Comparison of ENCODE assay signal across 14 cellular contexts in genomic region chr7:74344786-74345185, GRCh38. TPM values are rescaled to one million over a fixed set of nuclear protein-coding genes. Genes with fewer than 3 reads are reported as not detected.
DNase-seq lines count a peak whose midpoint lies in the region; ATAC-seq and TF ChIP-seq lines count a peak whose summit lies in the region.
"Had no signal": no experiment of that assay in that cellular context is flagged by ENCODE, and none has a peak within 500 bp of the region (broad histone marks: within the 10 kb centered on the region; RNA-seq: fewer than 3 reads in every experiment).

No MANE protein-coding gene starts in this region.

- no peak overlapping the region for H3K56ac ChIP-seq in IMR-90 (ENCODE audit: extremely low read depth, insufficient read depth, low read length)

- H3K4me1 Mint-ChIP-seq in nephron progenitor cell: no peaks in the 10 kb centered on the region
- H3K4me1 Mint-ChIP-seq: CD4-positive, alpha-beta memory T cell; H9 had no signal

- H2BK15ac ChIP-seq in IMR-90 (ENCODE audit: low read depth, low read length): no peak overlapping the region; the same call in 2 of the 3 replicates

- no peak overlapping the region for H2AFZ ChIP-seq in IMR-90 (replicated peaks; ENCODE audit: low read length, poor library complexity)

- no peak overlapping the region for H3K14ac ChIP-seq in IMR-90 (replicated peaks; ENCODE audit: low read depth, low read length)

- dilution Hi-C loops in IMR-90 (cut with HindIII; ENCODE audit: low sequenced_read_pairs, unreplicated experiment): no loop called here

- no peak overlapping the region for H3K4me2 ChIP-seq in IMR-90 (ENCODE audit: low read depth, low read length)

- peak overlapping the region; percentile 39; the same call in 1 of the 2 replicates for H2AK5ac ChIP-seq in IMR-90 (ENCODE audit: low read depth, low read length)

- H2BK20ac ChIP-seq in IMR-90 (ENCODE audit: low read depth, low read length): no peak overlapping the region

- no peaks in the 10 kb centered on the region for H3K9me3 Mint-ChIP-seq in nephron progenitor cell
- H3K9me3 Mint-ChIP-seq: CD4-positive, alpha-beta memory T cell; H9 had no signal

- peaks cover 16% of the 10 kb centered on the region for H3K9me1 ChIP-seq in IMR-90 (ENCODE audit: insufficient read depth, low read length)

- H3K4me3 Mint-ChIP-seq in nephron progenitor cell: no peak overlapping the region
- H3K4me3 Mint-ChIP-seq: CD4-positive, alpha-beta memory T cell; H9 had no signal

- in situ Hi-C loops in IMR-90 (cut with MboI; ENCODE audit: low sequenced_read_pairs) (no loop called here), GM13977 (cut with MboI; ENCODE audit: low pct_unique_long_range_greater_than_20kb, low sequenced_read_pairs, unreplicated experiment) (no loop called here)

- intact Hi-C loops in IMR-90 (cut with micrococcal nuclease) (loop anchor here (1.0 kb wide), 1 partner anchor 14 kb away; no protein-coding TSS in a partner anchor), Right ventricle myocardium superior (cut with DNase I) (no loop called here)

- H3K27me3 ChIP-seq in IMR-90 (ENCODE audit: control insufficient read depth, insufficient read depth, low read length) (no peaks in the 10 kb centered on the region), SJCRH30 (no peaks in the 10 kb centered on the region), gastroesophageal sphincter (no peaks in the 10 kb centered on the region)
- H3K27me3 ChIP-seq: BE2C had no signal

- TF ChIP-seq RAD21 in IMR-90 (IDR thresholded peaks at IDR 0.05; ENCODE audit: low read length): no peak

- POLR2A ChIA-PET in IMR-90 (lab: Charles Lee; ENCODE audit: unreplicated experiment): no interaction called here

- H2BK5ac ChIP-seq in IMR-90 (ENCODE audit: low read depth, low read length, poor library complexity, severe bottlenecking): no peak overlapping the region

- H3K36me3 ChIP-seq in IMR-90 (ENCODE audit: control insufficient read depth, insufficient read depth, low read length): peaks cover 41% of the 10 kb centered on the region
- peaks cover 10% of the 10 kb centered on the region for H3K36me3 ChIP-seq in SJCRH30
- H3K36me3 ChIP-seq in gastroesophageal sphincter: peaks cover 0 to 30% of the 10 kb centered on the region in 2 donors

- no peaks in the 10 kb centered on the region for H3K27me3 Mint-ChIP-seq in nephron progenitor cell (ENCODE audit: low read depth, poor library complexity)
- H3K27me3 Mint-ChIP-seq: CD4-positive, alpha-beta memory T cell had no signal

- TF ChIP-seq CTCF in IMR-90 (conservative IDR thresholded peaks at IDR 0.05; ENCODE audit: low read depth, low read length) (no peak), nephron progenitor cell (IDR thresholded peaks at IDR 0.05) (no peak), GM13977 (IDR thresholded peaks at IDR 0.05; ENCODE audit: extremely low read depth, insufficient read depth, missing control alignments) (no peak), gastroesophageal sphincter (IDR thresholded peaks at IDR 0.05) (no peak)

- peak overlapping the region; percentile 44 for H3K27ac Mint-ChIP-seq in nephron progenitor cell
- H3K27ac Mint-ChIP-seq: CD4-positive, alpha-beta memory T cell had no signal

- no peak overlapping the region for H4K8ac ChIP-seq in IMR-90 (ENCODE audit: low read depth in 2 of 2, low read length in 2 of 2)

- H3K9ac ChIP-seq in IMR-90 (ENCODE audit: low read depth, low read length): no peak overlapping the region

- no CpG with 5 or more reads among the region's 2 CpGs for WGBS in IMR-90 (ENCODE audit: extremely low coverage in 2 of 2, insufficient read length in 1 of 2), 2 experiments
- 100% methylated on average over 1 of the region's 2 CpGs for WGBS in gastroesophageal sphincter (ENCODE audit: low coverage in 1 of 2), 2 donors

- no peak for TF ChIP-seq POLR2A in IMR-90 (IDR thresholded peaks at IDR 0.05; ENCODE audit: low read depth, low read length)
- no peak for TF ChIP-seq POLR2A in gastroesophageal sphincter (IDR thresholded peaks at IDR 0.05)

- H3K4me3 ChIP-seq in IMR-90 (ENCODE audit: insufficient read depth, low read depth, low read length) (no peak overlapping the region), SJCRH30 (no peak overlapping the region), gastroesophageal sphincter (no peak overlapping the region)

- H2BK120ac ChIP-seq in IMR-90 (ENCODE audit: low read depth, low read length): no peak overlapping the region

- no TSS peak for BruUV-seq in IMR-90 (replicated peaks; lab: Mats Ljungman, UMichigan)

- no peak overlapping the region for H3K27ac ChIP-seq in IMR-90 (ENCODE audit: insufficient read depth, low read length)
- H3K27ac ChIP-seq in SJCRH30: no peak overlapping the region
- H3K27ac ChIP-seq in gastroesophageal sphincter: no peak overlapping the region
- H3K27ac ChIP-seq: C4-2B had no signal

- peaks cover 50% of the 10 kb centered on the region for H4K20me1 ChIP-seq in IMR-90 (ENCODE audit: insufficient read depth, low read length)

- H4K91ac ChIP-seq in IMR-90 (ENCODE audit: insufficient read depth, low read depth, low read length): no peak overlapping the region

- no peak for ATAC-seq in IMR-90 (ENCODE audit: low read depth)
- no peak for ATAC-seq in Right ventricle myocardium superior (ENCODE audit: poor library complexity)
- no peak for ATAC-seq in gastroesophageal sphincter
- ATAC-seq: HepG2 had no signal

- no peak for DNase-seq in IMR-90
- DNase-seq in SJCRH30: peak; percentile 63 to 76
- DNase-seq in nephron progenitor cell: no peak
- DNase-seq in cerebellar cortex (ENCODE audit: low spot score): no peak
- no peak for DNase-seq in Right ventricle myocardium superior
- no peak for DNase-seq in GM13977 (ENCODE audit: low spot score)
- DNase-seq: BE2C; CD4-positive, alpha-beta memory T cell; DMS79; GOT3; H9 had no signal

- no peaks in the 10 kb centered on the region for H3K9me3 ChIP-seq in IMR-90 (ENCODE audit: control insufficient read depth, insufficient read depth, low read length)
- no peaks in the 10 kb centered on the region for H3K9me3 ChIP-seq in SJCRH30 (replicated peaks)
- no peaks in the 10 kb centered on the region for H3K9me3 ChIP-seq in gastroesophageal sphincter
- H3K9me3 ChIP-seq: BE2C had no signal

- CTCF ChIA-PET in IMR-90 (lab: Yijun Ruan, JAX): no interaction called here

- peaks cover 41% of the 10 kb centered on the region for H3K36me3 Mint-ChIP-seq in nephron progenitor cell (ENCODE audit: low read depth)
- H3K36me3 Mint-ChIP-seq: CD4-positive, alpha-beta memory T cell had no signal

- no peak for TF ChIP-seq EP300 in gastroesophageal sphincter (IDR thresholded peaks at IDR 0.05)

- H3K79me1 ChIP-seq in IMR-90 (ENCODE audit: low read depth in 1 of 2, low read length in 2 of 2): peaks cover 26 to 79% of the 10 kb centered on the region in 2 experiments

- no peak overlapping the region for H3K23ac ChIP-seq in IMR-90 (ENCODE audit: low read depth, low read length)

- H2AK9ac ChIP-seq in IMR-90 (replicated peaks; ENCODE audit: low read depth, low read length, poor library complexity): peak overlapping the region; percentile 55

- no peak overlapping the region for H3K18ac ChIP-seq in IMR-90 (ENCODE audit: low read depth, low read length)

- 0 out of 2 replicates have a peak overlapping the region, but pooled peaks have one; percentile 1 for H3K4ac ChIP-seq in IMR-90 (ENCODE audit: low read depth, low read length)

- peaks cover 7% of the 10 kb centered on the region for H3K4me1 ChIP-seq in IMR-90 (ENCODE audit: control insufficient read depth, insufficient read depth, low read length)
- H3K4me1 ChIP-seq in SJCRH30: peaks cover 3% of the 10 kb centered on the region
- no peaks in the 10 kb centered on the region for H3K4me1 ChIP-seq in gastroesophageal sphincter
- H3K4me1 ChIP-seq: BE2C had no signal

- no peak overlapping the region for H4K5ac ChIP-seq in IMR-90 (ENCODE audit: low read depth, low read length)

TF ChIP-seq in IMR-90, 13 proteins besides CTCF, POLR2A, EP300 and RAD21:
- TF ChIP-seq MAFK (IDR thresholded peaks at IDR 0.05; ENCODE audit: low read depth, low read length): no peak
- TF ChIP-seq SMC3 (IDR thresholded peaks at IDR 0.05; ENCODE audit: low read depth, low read length): no peak
- no peak for TF ChIP-seq ELK1 (IDR thresholded peaks at IDR 0.05; ENCODE audit: borderline replicate concordance, low read depth, low read length)
- no peak for TF ChIP-seq FOS (IDR thresholded peaks at IDR 0.05; ENCODE audit: low read depth, low read length)
- TF ChIP-seq BHLHE40 (IDR thresholded peaks at IDR 0.05; ENCODE audit: low read depth, low read length): no peak
- no peak for TF ChIP-seq MXI1 (IDR thresholded peaks at IDR 0.05; ENCODE audit: borderline replicate concordance, low read depth, low read length)

RNA-seq across cellular contexts. Expression of gene CLIP2, which starts 55.6 kb away (rescaled TPM):
- total RNA-seq in IMR-90 (2012; rRNA removed) (18.1 and 20.3 TPM in 2 replicates), Right ventricle myocardium superior (6.6 TPM), gastroesophageal sphincter (10 to 100 TPM; 23.0 to 50.7 (median 35.5) TPM)
- 20.7 and 23.3 TPM in 2 replicates for polyA plus RNA-seq in IMR-90 (2012; rRNA removed)
- 14.7 and 18.2 TPM in 2 replicates for polyA plus RNA-seq in IMR-90 (2012; cell fraction: cytosol; rRNA removed)
- 16.4 and 26.3 TPM in 2 replicates for polyA plus RNA-seq in IMR-90 (2012; cell fraction: nucleus; rRNA removed; ENCODE audit: low replicate concordance)
- total RNA-seq in SJCRH30 (2014; rRNA removed; shearing (Covaris generic)): 29.1 and 29.7 TPM in 2 replicates

Comparison
In these comparisons a context has a peak if more than half of its experiments do, and no peak if none do; other contexts are left out.
1. DNase-seq: peak in SJCRH30 (2 of 2); none in IMR-90 (single experiment), nephron progenitor cell (single experiment), cerebellar cortex (single experiment), Right ventricle myocardium superior (single experiment) and GM13977 (single experiment).